Comparison of ENCODE assay signal across 1 cellular context in genomic region chr2:120272763-120273481, GRCh38.
A peak's percentile ranks its signal among the peaks of the same experiment; 100 is the strongest.
TF ChIP-seq lines count a peak whose summit lies in the region.

No MANE protein-coding gene starts in this region.

TF ChIP-seq in HepG2, 621 proteins besides CTCF, POLR2A, EP300 and RAD21 (continued from another document and continues in another):
- TF ChIP-seq ZBTB40 (IDR thresholded peaks at IDR 0.05), result no peak
- TF ChIP-seq ZBTB40 (CRISPR knock-in tag; IDR thresholded peaks at IDR 0.05), result no peak; the same call in 1 of the 2 replicates
- no peak for TF ChIP-seq ZNF251 (CRISPR knock-in tag; IDR thresholded peaks at IDR 0.05)
- TF ChIP-seq HDAC1 (CRISPR knock-in tag; IDR thresholded peaks at IDR 0.05), result peak; percentile 76; the same call in 1 of the 2 replicates
- TF ChIP-seq PITX1 (CRISPR knock-in tag; IDR thresholded peaks at IDR 0.05), result peak; percentile 90
- TF ChIP-seq ZNF503 (CRISPR knock-in tag; IDR thresholded peaks at IDR 0.05), result peak; percentile 84
- TF ChIP-seq ZSCAN29 (CRISPR knock-in tag; conservative IDR thresholded peaks at IDR 0.05), result no peak; the same call in 1 of the 2 replicates
- TF ChIP-seq RFX3 (CRISPR knock-in tag; IDR thresholded peaks at IDR 0.05), result 0 out of 2 replicates have a peak, but pooled peaks have one; percentile 25
- TF ChIP-seq ZNF121 (CRISPR knock-in tag; IDR thresholded peaks at IDR 0.05), result no peak
- TF ChIP-seq NFE2 (CRISPR knock-in tag; IDR thresholded peaks at IDR 0.05), result no peak
- TF ChIP-seq ZNF207 (IDR thresholded peaks at IDR 0.05; ENCODE audit: borderline replicate concordance), result no peak
- no peak for TF ChIP-seq PRPF4 (IDR thresholded peaks at IDR 0.05; ENCODE audit: low read depth, low read length, poor library complexity, severe bottlenecking)
- TF ChIP-seq FOXP4 (CRISPR knock-in tag; IDR thresholded peaks at IDR 0.05), result peak; percentile 90
- TF ChIP-seq ZNF180 (CRISPR knock-in tag; IDR thresholded peaks at IDR 0.05; ENCODE audit: borderline replicate concordance, low read depth), result no peak
- TF ChIP-seq TIGD3 (CRISPR knock-in tag; IDR thresholded peaks at IDR 0.05; ENCODE audit: borderline replicate concordance), result no peak
- peak; percentile 95 for TF ChIP-seq POGZ (CRISPR knock-in tag; IDR thresholded peaks at IDR 0.05)
- no peak for TF ChIP-seq ATF5 (CRISPR knock-in tag; IDR thresholded peaks at IDR 0.05; ENCODE audit: low read depth)
- TF ChIP-seq ZBTB44 (CRISPR knock-in tag; IDR thresholded peaks at IDR 0.05), result no peak
- TF ChIP-seq NR1H2 (CRISPR knock-in tag; IDR thresholded peaks at IDR 0.05; ENCODE audit: borderline replicate concordance, low read depth), result no peak
- TF ChIP-seq ZNF766 (CRISPR knock-in tag; IDR thresholded peaks at IDR 0.05; ENCODE audit: borderline replicate concordance), result no peak
- TF ChIP-seq ZNF775 (CRISPR knock-in tag; IDR thresholded peaks at IDR 0.05; ENCODE audit: borderline replicate concordance), result peak; percentile 66; the same call in 1 of the 2 replicates
- TF ChIP-seq ZNF143 (CRISPR knock-in tag; IDR thresholded peaks at IDR 0.05), result no peak; the same call in 1 of the 2 replicates
- TF ChIP-seq CSRNP1 (CRISPR knock-in tag; IDR thresholded peaks at IDR 0.05), result no peak
- TF ChIP-seq NFIB (CRISPR knock-in tag; IDR thresholded peaks at IDR 0.05; ENCODE audit: borderline replicate concordance), result no peak
- TF ChIP-seq CREBL2 (CRISPR knock-in tag; IDR thresholded peaks at IDR 0.05; ENCODE audit: borderline replicate concordance), result no peak
- TF ChIP-seq ZNF781 (CRISPR knock-in tag; IDR thresholded peaks at IDR 0.05; ENCODE audit: borderline replicate concordance, not compliant biosample characterization), result peak; percentile 80
- TF ChIP-seq ZXDC (CRISPR knock-in tag; IDR thresholded peaks at IDR 0.05), result no peak
- TF ChIP-seq SAP130 (CRISPR knock-in tag; IDR thresholded peaks at IDR 0.05; ENCODE audit: low read depth), result peak; percentile 77
- TF ChIP-seq ZNF790 (CRISPR knock-in tag; IDR thresholded peaks at IDR 0.05; ENCODE audit: borderline replicate concordance), result no peak
